In the genomic region with DNA sequence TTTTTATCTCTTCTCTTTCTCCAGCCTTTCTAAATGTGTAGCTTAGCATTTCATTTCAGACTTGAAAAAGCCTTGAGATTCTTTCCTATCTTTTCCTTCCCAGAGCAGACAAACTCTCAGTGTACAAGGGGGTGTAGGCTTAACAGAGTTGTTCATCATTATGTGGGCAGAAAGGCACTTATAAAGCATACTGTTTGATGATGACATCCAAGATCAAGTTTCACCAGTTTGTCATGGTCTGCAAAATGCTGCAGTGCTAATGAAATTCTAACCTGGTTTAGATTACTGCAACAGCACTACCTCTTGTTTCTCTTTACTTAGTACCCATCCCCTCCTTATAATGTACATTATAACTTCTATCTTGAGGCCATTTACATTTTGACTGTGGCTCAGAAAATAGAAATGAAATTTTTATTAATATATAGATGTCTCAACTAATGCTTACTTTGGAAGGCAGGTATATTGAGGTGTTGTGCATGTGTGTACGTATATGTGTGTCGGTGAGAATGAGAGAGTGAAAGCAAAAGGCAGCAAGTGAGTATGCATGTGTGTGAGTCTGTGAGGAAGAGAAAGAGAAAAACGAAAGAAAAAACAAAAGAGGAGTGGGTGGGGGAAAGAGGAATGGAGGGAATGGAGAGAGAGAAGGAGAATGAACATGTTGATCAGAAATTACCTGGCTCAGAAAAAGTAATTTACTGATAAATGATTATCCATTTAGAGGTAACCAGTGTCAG, we compare ENCODE assay signal across 18 cellular contexts.
DNase-seq lines count a peak whose midpoint lies in the region; ATAC-seq and TF ChIP-seq lines count a peak whose summit lies in the region.
"Had no signal": no experiment of that assay in that cellular context is flagged by ENCODE, and none has a peak within 500 bp of the region (broad histone marks: within the 10 kb centered on the region; RNA-seq: fewer than 3 reads in every experiment).

No MANE protein-coding gene starts in this region.

- no peak for TF ChIP-seq CTCF in A673 (conservative IDR thresholded peaks at IDR 0.05; ENCODE audit: low read depth, low read length)
- TF ChIP-seq CTCF in epithelial cell of esophagus (IDR thresholded peaks at IDR 0.05; ENCODE audit: insufficient read depth, low read depth, low read length, missing control alignments): no peak
- no peak for TF ChIP-seq CTCF in omental fat pad (IDR thresholded peaks at IDR 0.05)

- H3K27ac ChIP-seq in A673 (ENCODE audit: low read depth, low read length, poor library complexity, severe bottlenecking): no peak overlapping the region
- no peak overlapping the region for H3K27ac ChIP-seq in CD4-positive, alpha-beta memory T cell (ENCODE audit: low read depth, low read length)
- H3K27ac ChIP-seq: ovary, SK-N-MC had no signal

- no peaks in the 10 kb centered on the region for H3K9me3 ChIP-seq in A673 (ENCODE audit: low read depth, low read length, poor library complexity, severe bottlenecking)
- H3K9me3 ChIP-seq in CD4-positive, alpha-beta memory T cell (ENCODE audit: control insufficient read depth in 1 of 2, low read length in 2 of 2): no peaks in the 10 kb centered on the region
- H3K9me3 ChIP-seq: ovary had no signal

- CTCF ChIA-PET in A673 (lab: Charles Lee): no interaction called here
- CTCF ChIA-PET in CD4-positive, alpha-beta memory T cell (lab: Charles Lee; ENCODE audit: partially characterized antibody): no interaction called here

- POLR2A ChIA-PET in A673 (lab: Charles Lee; ENCODE audit: low non-redundant PET): no interaction called here
- POLR2A ChIA-PET in CD4-positive, alpha-beta memory T cell (lab: Charles Lee; ENCODE audit: partially characterized antibody): no interaction called here

- intact Hi-C loops in A673 (cut with micrococcal nuclease; ENCODE audit: unreplicated experiment): no loop called here
- intact Hi-C loops in CD4-positive, alpha-beta memory T cell (cut with micrococcal nuclease): no loop called here

- H3K4me3 ChIP-seq in A673 (ENCODE audit: low read depth, low read length, poor library complexity, severe bottlenecking): no peak overlapping the region
- H3K4me3 ChIP-seq in epithelial cell of esophagus (ENCODE audit: low read length): no peak overlapping the region
- H3K4me3 ChIP-seq in CD4-positive, alpha-beta memory T cell (ENCODE audit: low read length in 2 of 2): no peak overlapping the region
- H3K4me3 ChIP-seq: GM12878, ovary, SK-N-MC had no signal

- no peak overlapping the region for H3K27ac Mint-ChIP-seq in CD4-positive, alpha-beta memory T cell
- H3K27ac Mint-ChIP-seq: activated CD8-positive, alpha-beta T cell treated with anti-CD3 and anti-CD28 coated beads for 36 hours; B cell; stimulated activated naive CD8-positive, alpha-beta T cell treated with anti-CD3 and anti-CD28 coated beads, Interleukin-15, Interleukin-2, amounts not matched to agents 100 ng/mL and 50 ng/mL, for 24 hours had no signal

- DNase-seq in A673 (ENCODE audit: low spot score): peak; percentile 11
- peak; percentile 13 for DNase-seq in ELR (ENCODE audit: low read depth)
- peak; percentile 57 for DNase-seq in NCI-H510A treated with DMSO at 0.1 percent for 48 hours (lab: John Stamatoyannopoulos, UW)
- peak; percentile 76 for DNase-seq in epithelial cell of esophagus (ENCODE audit: low read depth)
- DNase-seq in NCI-H1092 (lab: John Stamatoyannopoulos, UW): no peak
- no peak for DNase-seq in CD4-positive, alpha-beta memory T cell
- no peak for DNase-seq in omental fat pad (ENCODE audit: low spot score)
- DNase-seq: activated CD8-positive, alpha-beta T cell treated with anti-CD3 and anti-CD28 coated beads for 36 hours; aorta; midbrain; NCI-H2081; ovary; small intestine had no signal

- H3K27me3 Mint-ChIP-seq in CD4-positive, alpha-beta memory T cell: no peaks in the 10 kb centered on the region
- H3K27me3 Mint-ChIP-seq: activated CD8-positive, alpha-beta T cell treated with anti-CD3 and anti-CD28 coated beads for 36 hours; B cell; stimulated activated naive CD8-positive, alpha-beta T cell treated with anti-CD3 and anti-CD28 coated beads, Interleukin-15, Interleukin-2, amounts not matched to agents 100 ng/mL and 50 ng/mL, for 24 hours had no signal

- H3K36me3 ChIP-seq in A673 (ENCODE audit: insufficient read depth, low read length, poor library complexity, severe bottlenecking): no peaks in the 10 kb centered on the region
- H3K36me3 ChIP-seq in CD4-positive, alpha-beta memory T cell (ENCODE audit: insufficient read depth, low read length): no peaks in the 10 kb centered on the region
- H3K36me3 ChIP-seq: ovary had no signal

- H3K9me3 Mint-ChIP-seq in CD4-positive, alpha-beta memory T cell: peaks cover 0 to 8% (median 0%) of the 10 kb centered on the region in 8 donors
- H3K9me3 Mint-ChIP-seq: activated CD8-positive, alpha-beta T cell treated with anti-CD3 and anti-CD28 coated beads for 36 hours had no signal

- no peaks in the 10 kb centered on the region for H3K4me1 ChIP-seq in A673 (ENCODE audit: insufficient read depth, low read length, poor library complexity, severe bottlenecking)
- no peaks in the 10 kb centered on the region for H3K4me1 ChIP-seq in CD4-positive, alpha-beta memory T cell (ENCODE audit: insufficient read depth, low read length)

- H3K4me3 Mint-ChIP-seq in CD4-positive, alpha-beta memory T cell: no peak overlapping the region
- H3K4me3 Mint-ChIP-seq: activated CD8-positive, alpha-beta T cell treated with anti-CD3 and anti-CD28 coated beads for 36 hours; B cell; stimulated activated naive CD8-positive, alpha-beta T cell treated with anti-CD3 and anti-CD28 coated beads, Interleukin-15, Interleukin-2, amounts not matched to agents 100 ng/mL and 50 ng/mL, for 24 hours had no signal

- BruUV-seq in A673 (replicated peaks; lab: Mats Ljungman, UMichigan): no TSS peak

- ATAC-seq in HG03095 (IDR thresholded peaks at IDR 0.05; ENCODE audit: unreplicated experiment) (no peak), omental fat pad (ENCODE audit: low FRiP score) (no peak)
- ATAC-seq: activated CD8-positive, alpha-beta T cell treated with anti-CD3 and anti-CD28 coated beads for 36 hours; GM12878 had no signal

- peaks cover 0 to 1% (median 0%) of the 10 kb centered on the region in 4 donors for H3K4me1 Mint-ChIP-seq in CD4-positive, alpha-beta memory T cell
- H3K4me1 Mint-ChIP-seq: B cell had no signal

- H3K27me3 ChIP-seq in A673 (replicated peaks; ENCODE audit: insufficient read depth, low read depth, low read length, poor library complexity): no peaks in the 10 kb centered on the region
- no peaks in the 10 kb centered on the region for H3K27me3 ChIP-seq in CD4-positive, alpha-beta memory T cell (ENCODE audit: insufficient read depth, low read length)
- H3K27me3 ChIP-seq: ovary had no signal

- H3K36me3 Mint-ChIP-seq in CD4-positive, alpha-beta memory T cell: no peaks in the 10 kb centered on the region

Comparison
In these comparisons a context has a peak if more than half of its experiments do, and no peak if none do; other contexts are left out.
1. DNase-seq: peak in A673 (single experiment), ELR (single experiment), NCI-H510A treated with DMSO at 0.1 percent for 48 hours (single experiment) and epithelial cell of esophagus (single experiment); none in NCI-H1092 (single experiment), CD4-positive, alpha-beta memory T cell (0 of 5) and omental fat pad (single experiment).